16 cellular contexts compared by ENCODE assay signal in the genomic region with DNA sequence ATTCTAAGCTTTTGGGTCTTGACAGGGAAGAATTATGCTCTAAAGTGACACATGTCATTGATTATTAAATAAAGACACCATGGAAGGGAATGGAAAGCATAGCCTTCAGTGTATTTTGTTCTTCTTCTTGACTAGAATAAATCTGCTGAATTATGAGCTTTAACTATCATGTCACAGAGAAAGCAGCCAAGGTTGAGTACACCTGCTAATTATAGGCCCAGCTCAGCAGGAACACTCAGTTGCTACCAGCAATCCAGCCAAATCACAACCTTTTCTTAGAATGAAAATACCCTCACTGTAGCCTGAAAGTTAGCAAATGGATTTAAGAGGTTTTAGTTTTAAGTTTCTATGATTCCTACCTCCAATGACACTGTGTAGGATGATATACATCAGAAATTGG.
"Had no signal": no experiment of that assay in that cellular context is flagged by ENCODE, and none has a peak within 500 bp of the region (broad histone marks: within the 10 kb centered on the region; RNA-seq: fewer than 3 reads in every experiment).

No MANE protein-coding gene starts in this region.

- H3K4me3 ChIP-seq: breast epithelium, esophagus muscularis mucosa, prostate gland, right lobe of liver, spleen, upper lobe of right lung had no signal

- H3K4me1 ChIP-seq: breast epithelium, prostate gland, right lobe of liver, spleen had no signal

- H3K36me3 ChIP-seq: breast epithelium, esophagus muscularis mucosa, prostate gland, right lobe of liver, spleen, upper lobe of right lung had no signal

- H3K27me3 ChIP-seq: breast epithelium, esophagus muscularis mucosa, right lobe of liver, spleen, upper lobe of right lung had no signal

- H3K27ac ChIP-seq: breast epithelium, esophagus muscularis mucosa, prostate gland, right lobe of liver, spleen, upper lobe of right lung had no signal

- FAIRE-seq: astrocyte, endothelial cell of umbilical vein, TTC549 had no signal

- H3K9me3 ChIP-seq: breast epithelium, esophagus muscularis mucosa, prostate gland, right lobe of liver, upper lobe of right lung had no signal

- DNase-seq: activated CD4-positive, alpha-beta T cell treated with anti-CD3 and anti-CD28 coated beads for 36 hours; activated CD4-positive, alpha-beta T cell treated with anti-CD3 and anti-CD28 coated beads, Interleukin-2, amount 50 U/mL, for 48 hours; activated gamma-delta T cell; dermis blood vessel endothelial cell; effector memory CD4-positive, alpha-beta T cell; right lobe of liver; spleen; stimulated activated CD4-positive, alpha-beta T cell treated with anti-CD3 and anti-CD28 coated beads, Interleukin-4, amount 100 ng/mL, for 4 hours; stimulated activated naive B cell treated with anti-CD40 and anti-IgM and Interleukin-4, amounts not matched to agents 10 μg/mL and 1 μg/mL and 100 μg/mL, for 72 hours; upper lobe of right lung had no signal
